In the genomic region with DNA sequence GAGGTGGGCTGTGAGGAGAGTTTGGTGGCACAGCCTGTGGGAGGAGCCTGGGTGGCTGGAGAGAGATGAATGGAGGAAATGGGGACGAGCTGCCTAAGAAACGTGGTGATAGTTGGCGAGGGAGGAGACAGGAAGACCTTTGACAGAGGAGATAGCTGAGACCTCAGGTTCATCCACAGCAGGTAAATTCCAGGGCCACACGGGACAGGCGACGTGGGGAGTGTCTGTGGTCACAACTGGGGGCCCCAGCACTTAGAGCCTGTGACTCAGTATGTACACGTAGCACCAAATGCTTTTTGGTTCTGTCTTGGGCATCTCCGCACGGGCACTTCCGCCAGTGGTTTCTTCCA, we compare ENCODE assay signal across 22 cellular contexts. TPM values are rescaled to one million over a fixed set of nuclear protein-coding genes. Genes with fewer than 3 reads are reported as not detected.
DNase-seq lines count a peak whose midpoint lies in the region; ATAC-seq, FAIRE-seq and TF ChIP-seq lines count a peak whose summit lies in the region.
"Had no signal": no experiment of that assay in that cellular context is flagged by ENCODE, and none has a peak within 500 bp of the region (broad histone marks: within the 10 kb centered on the region; RNA-seq: fewer than 3 reads in every experiment).

No MANE protein-coding gene starts in this region.

- H2AFZ ChIP-seq in K562 (ENCODE audit: low read depth, low read length) (no peak overlapping the region), Karpas-422 (ENCODE audit: low read length) (no peak overlapping the region)
- H2AFZ ChIP-seq: PC-9 had no signal

- TF ChIP-seq CTCF in K562 (IDR thresholded peaks at IDR 0.05 in 2 of 3, conservative IDR thresholded peaks at IDR 0.05 in 1 of 3; ENCODE audit: insufficient read depth in 2 of 3, low read depth in 1 of 3, low read length in 3 of 3) = no peak

- H3K4me2 ChIP-seq in K562 (ENCODE audit: insufficient read depth, low read length) = peak overlapping the region; percentile 27; the same call in 1 of the 2 replicates
- H3K4me2 ChIP-seq in Karpas-422 (ENCODE audit: low read depth, low read length, poor library complexity, severe bottlenecking) = no peak overlapping the region
- H3K4me2 ChIP-seq: PC-9 had no signal

- H3K4me3 Mint-ChIP-seq in activated CD4-positive, alpha-beta memory T cell treated with anti-CD3 and anti-CD28 coated beads for 36 hours = no peak overlapping the region
- H3K4me3 Mint-ChIP-seq in activated CD4-positive, alpha-beta memory T cell treated with anti-CD3 and anti-CD28 coated beads, Interleukin-2, amount 10 ng/mL, durations not matched to agents 7 days and 5 days = no peak overlapping the region
- peak overlapping the region in 1 of 3 donors; percentile 28 for H3K4me3 Mint-ChIP-seq in T-cell
- H3K4me3 Mint-ChIP-seq: nephron had no signal

- no peaks in the 10 kb centered on the region for H3K9me2 ChIP-seq in Karpas-422 (replicated peaks; ENCODE audit: insufficient read depth, low read length)

- no peaks in the 10 kb centered on the region for H3K9me3 Mint-ChIP-seq in activated CD4-positive, alpha-beta memory T cell treated with anti-CD3 and anti-CD28 coated beads for 36 hours
- no peaks in the 10 kb centered on the region for H3K9me3 Mint-ChIP-seq in activated CD4-positive, alpha-beta memory T cell treated with anti-CD3 and anti-CD28 coated beads, Interleukin-2, amount 10 ng/mL, durations not matched to agents 7 days and 5 days
- H3K9me3 Mint-ChIP-seq in T-cell = no peaks in the 10 kb centered on the region
- H3K9me3 Mint-ChIP-seq: nephron had no signal

- H3K36me3 Mint-ChIP-seq in activated CD4-positive, alpha-beta memory T cell treated with anti-CD3 and anti-CD28 coated beads for 36 hours = peaks cover 3% of the 10 kb centered on the region
- peaks cover 15% of the 10 kb centered on the region for H3K36me3 Mint-ChIP-seq in activated CD4-positive, alpha-beta memory T cell treated with anti-CD3 and anti-CD28 coated beads, Interleukin-2, amount 10 ng/mL, durations not matched to agents 7 days and 5 days (ENCODE audit: low read depth)
- peaks cover 14% of the 10 kb centered on the region for H3K36me3 Mint-ChIP-seq in T-cell

- H3K36me3 ChIP-seq in K562 (ENCODE audit: control insufficient read depth, insufficient read depth, low read length) (peaks cover 39% of the 10 kb centered on the region), Karpas-422 (ENCODE audit: insufficient read depth, low read length) (no peaks in the 10 kb centered on the region)

- no TSS peak for BruUV-seq in K562 (replicated peaks; lab: Mats Ljungman, UMichigan)

- POLR2A ChIA-PET in activated CD4-positive, alpha-beta memory T cell treated with anti-CD3 and anti-CD28 coated beads for 36 hours (lab: Charles Lee) = no interaction called here
- POLR2A ChIA-PET in activated CD4-positive, alpha-beta memory T cell treated with anti-CD3 and anti-CD28 coated beads, Interleukin-2, amount 10 ng/mL, durations not matched to agents 7 days and 5 days (lab: Charles Lee) = no interaction called here
- POLR2A ChIA-PET in T-cell (lab: Charles Lee) (interaction anchor here in 1 of 2 donors (0.6 kb wide), 1 partner anchor 895 kb away, joined by 5 read pairs; no protein-coding TSS in a partner anchor), K562 (lab: Yijun Ruan, JAX) (no interaction called here)

- DNase-seq in activated CD4-positive, alpha-beta memory T cell treated with anti-CD3 and anti-CD28 coated beads for 36 hours = peak; percentile 50
- DNase-seq in activated CD4-positive, alpha-beta memory T cell treated with anti-CD3 and anti-CD28 coated beads, Interleukin-2, amount 10 ng/mL, durations not matched to agents 7 days and 5 days = no peak
- no peak for DNase-seq in T-cell
- DNase-seq in K562 (ENCODE audit: extremely low read depth in 1 of 4, low spot score in 3 of 4) = no peak
- peak; percentile 19 to 28 for DNase-seq in stimulated activated CD8-positive, alpha-beta memory T cell treated with anti-CD3 and anti-CD28 coated beads, Interleukin-15, amount 100 ng/mL, for 48 hours (ENCODE audit: low read depth in 2 of 2)
- no peak for DNase-seq in Karpas-422
- DNase-seq in kidney glomerular epithelial cell (lab: John Stamatoyannopoulos, UW) = no peak
- DNase-seq: ACHN, COR-L47, GDM1, mammary epithelial cell, NCI-H2081, NCI-H526, PC-9 had no signal

- TF ChIP-seq RAD21 in K562 (CRISPR knock-in tag; conservative IDR thresholded peaks at IDR 0.05 in 1 of 2, IDR thresholded peaks at IDR 0.05 in 1 of 2) = no peak

- ATAC-seq in T-cell (replicated peaks in 1 of 4) = peak; percentile 23 to 58 (median 47)
- no peak for ATAC-seq in K562
- ATAC-seq in HG02763 (IDR thresholded peaks at IDR 0.05; ENCODE audit: unreplicated experiment) = no peak
- ATAC-seq: SK-N-SH treated with all-trans-retinoic acid at 6 μM for 48 hours had no signal

- FAIRE-seq in K562 (lab: Jason Lieb, UNC) = no peak
- FAIRE-seq: astrocyte, colon had no signal

- no peaks in the 10 kb centered on the region for H3K9me1 ChIP-seq in K562 (ENCODE audit: control insufficient read depth, insufficient read depth, low read length)

- H3K27ac Mint-ChIP-seq in activated CD4-positive, alpha-beta memory T cell treated with anti-CD3 and anti-CD28 coated beads for 36 hours = peak overlapping the region; percentile 42
- no peak overlapping the region for H3K27ac Mint-ChIP-seq in activated CD4-positive, alpha-beta memory T cell treated with anti-CD3 and anti-CD28 coated beads, Interleukin-2, amount 10 ng/mL, durations not matched to agents 7 days and 5 days
- H3K27ac Mint-ChIP-seq in T-cell = peak overlapping the region; percentile 1 to 48

- H3K27me3 ChIP-seq in K562 (ENCODE audit: control insufficient read depth in 2 of 2, insufficient read depth in 2 of 2, low read length in 2 of 2) (no peaks in the 10 kb centered on the region), Karpas-422 (ENCODE audit: low read length) (no peaks in the 10 kb centered on the region)

- no peak for TF ChIP-seq EP300 in K562 (IDR thresholded peaks at IDR 0.05; ENCODE audit: low read length)

- H3K9ac ChIP-seq in K562 (ENCODE audit: insufficient read depth in 1 of 2, low read depth in 2 of 2, low read length in 2 of 2) (peak overlapping the region in 1 of 2 experiments; percentile 77; a peak in 1 of 4 replicates), Karpas-422 (ENCODE audit: low read length) (no peak overlapping the region)

- H3K4me1 Mint-ChIP-seq in activated CD4-positive, alpha-beta memory T cell treated with anti-CD3 and anti-CD28 coated beads for 36 hours (ENCODE audit: low read depth) = peaks cover 54% of the 10 kb centered on the region
- H3K4me1 Mint-ChIP-seq in activated CD4-positive, alpha-beta memory T cell treated with anti-CD3 and anti-CD28 coated beads, Interleukin-2, amount 10 ng/mL, durations not matched to agents 7 days and 5 days = peaks cover 44% of the 10 kb centered on the region
- H3K4me1 Mint-ChIP-seq in T-cell = peaks cover 70 to 76% (median 74%) of the 10 kb centered on the region in 3 donors

- no peaks in the 10 kb centered on the region for H3K27me3 Mint-ChIP-seq in activated CD4-positive, alpha-beta memory T cell treated with anti-CD3 and anti-CD28 coated beads for 36 hours
- H3K27me3 Mint-ChIP-seq in activated CD4-positive, alpha-beta memory T cell treated with anti-CD3 and anti-CD28 coated beads, Interleukin-2, amount 10 ng/mL, durations not matched to agents 7 days and 5 days = no peaks in the 10 kb centered on the region
- no peaks in the 10 kb centered on the region for H3K27me3 Mint-ChIP-seq in T-cell

- in situ Hi-C loops in K562 (cut with MboI) = no loop called here

- H4K20me1 ChIP-seq in K562 (replicated peaks; ENCODE audit: control insufficient read depth, insufficient read depth, low read length) = no peaks in the 10 kb centered on the region
- H4K20me1 ChIP-seq in Karpas-422 (ENCODE audit: insufficient read depth, low read depth, low read length) = peaks cover 17% of the 10 kb centered on the region; the same call in 1 of the 2 replicates

- H3K79me2 ChIP-seq in K562 (ENCODE audit: control insufficient read depth, insufficient read depth, low read length) (peaks cover 88% of the 10 kb centered on the region), Karpas-422 (ENCODE audit: low read length) (peaks cover 94% of the 10 kb centered on the region)

- H3K4me1 ChIP-seq in K562 (replicated peaks in 1 of 2; ENCODE audit: control insufficient read depth in 2 of 2, insufficient read depth in 2 of 2, low read length in 2 of 2) = peaks cover 41 to 48% of the 10 kb centered on the region in 2 experiments
- peaks cover 9% of the 10 kb centered on the region for H3K4me1 ChIP-seq in Karpas-422 (ENCODE audit: low read length)

- CTCF ChIA-PET in activated CD4-positive, alpha-beta memory T cell treated with anti-CD3 and anti-CD28 coated beads for 36 hours (lab: Charles Lee) = no interaction called here
- CTCF ChIA-PET in activated CD4-positive, alpha-beta memory T cell treated with anti-CD3 and anti-CD28 coated beads, Interleukin-2, amount 10 ng/mL, durations not matched to agents 7 days and 5 days (lab: Charles Lee) = no interaction called here
- CTCF ChIA-PET in T-cell (lab: Charles Lee) (interaction anchor here in 1 of 2 donors (0.7 kb wide), 1 partner anchor 15 kb away, joined by 3 read pairs; no protein-coding TSS in a partner anchor), K562 (lab: Yijun Ruan, JAX; ENCODE audit: low intra/inter-chr PET ratio) (no interaction called here)

- H3K27ac ChIP-seq in K562 (ENCODE audit: extremely low read depth, low read depth, low read length) (peak overlapping the region; percentile 92), Karpas-422 (ENCODE audit: low read length) (no peak overlapping the region)
- H3K27ac ChIP-seq: PC-9 had no signal

- H3K4me3 ChIP-seq in K562 (no peak overlapping the region), Karpas-422 (ENCODE audit: low read length) (no peak overlapping the region)
- H3K4me3 ChIP-seq: PC-9 had no signal

- no peak for TF ChIP-seq POLR2A in K562 (conservative IDR thresholded peaks at IDR 0.05)

- H3K9me3 ChIP-seq in K562 (replicated peaks; ENCODE audit: control insufficient read depth, insufficient read depth, low read depth, low read length) = no peaks in the 10 kb centered on the region
- H3K9me3 ChIP-seq in Karpas-422 (ENCODE audit: low read length) = no peaks in the 10 kb centered on the region

- intact Hi-C loops in activated CD4-positive, alpha-beta memory T cell treated with anti-CD3 and anti-CD28 coated beads for 36 hours (cut with micrococcal nuclease) = no loop called here
- intact Hi-C loops in K562 (cut with micrococcal nuclease) = no loop called here

- WGBS in K562 (ENCODE audit: insufficient coverage, low coverage, missing lambda C conversion rate) = 38% methylated on average over 10 of the region's 10 CpGs

RNA-seq across cellular contexts. Expression of gene MINK1, which starts 7.7 kb away (rescaled TPM):
- total RNA-seq in activated CD4-positive, alpha-beta memory T cell treated with anti-CD3 and anti-CD28 coated beads for 36 hours = 10 to 100 TPM; 67.5 to 79.3 TPM
- total RNA-seq in activated CD4-positive, alpha-beta memory T cell treated with anti-CD3 and anti-CD28 coated beads, Interleukin-2, amount 10 ng/mL, durations not matched to agents 7 days and 5 days = 100 to 1,000 TPM; 107 to 109 TPM
- total RNA-seq in T-cell (100 to 1,000 TPM; 156 to 189 (median 164) TPM), K562 (2014; rRNA removed) (14.1 and 17.2 TPM in 2 replicates), K562 (2014; rRNA removed; fragmentation: Illumina TruSeq; extraction: Trizol) (12.3 and 14.9 TPM in 2 replicates), K562 (2015; rRNA removed; fragmentation: Illumina TruSeq; extraction: Trizol) (10.9 and 11.0 TPM in 2 replicates), K562 (2021) (43.3 and 54.2 TPM in 2 replicates)
- 205 and 448 TPM in 2 replicates for total RNA-seq in K562 (2011; cell fraction: chromatin; rRNA removed; ENCODE audit: low replicate concordance)
- total RNA-seq in K562 (2011; cell fraction: nucleolus; rRNA removed) = 160 and 197 TPM in 2 replicates
- total RNA-seq in K562 (2011; cell fraction: nucleoplasm; rRNA removed) = 160 and 166 TPM in 2 replicates
- polyA plus RNA-seq in K562 (2011; rRNA removed) (18.8 and 33.6 TPM in 2 replicates), K562 (2014; fragmentation: Illumina TruSeq; extraction: Trizol) (26.9 and 29.4 TPM in 2 replicates), K562 (2014; fragmentation: Nextera tagmentation; extraction: Ambion mirVana) (under 1 TPM; 0.11 to 0.28 TPM), K562 (2014; rRNA removed) (28.2 and 45.4 TPM in 2 replicates)
- polyA plus RNA-seq in K562 (2011; cell fraction: cytosol; rRNA removed) = 8.5 and 12.5 TPM in 2 replicates
- 151 and 169 TPM in 2 replicates for polyA plus RNA-seq in K562 (2011; cell fraction: nucleus; rRNA removed)
- polyA plus RNA-seq in K562 (2012) = 31.6 and 41.0 TPM in 2 replicates
- polyA minus RNA-seq in K562 (2011; rRNA and poly(A)+ RNA removed) = 28.0 and 28.6 TPM in 2 replicates
- polyA minus RNA-seq in K562 (2011; cell fraction: cytosol; rRNA and poly(A)+ RNA removed) = 15.7 and 18.2 TPM in 2 replicates
- polyA minus RNA-seq in K562 (2011; cell fraction: nucleus; rRNA and poly(A)+ RNA removed) = 25.7 and 30.1 TPM in 2 replicates
- 28.7 and 56.6 TPM in 2 replicates for total RNA-seq in Karpas-422 (2014; rRNA removed; shearing (Covaris generic); ENCODE audit: low replicate concordance)

RNA-seq across cellular contexts. Expression of gene PLD2, which starts 33.9 kb away (rescaled TPM):
- 10 to 100 TPM; 15.8 to 19.3 TPM for total RNA-seq in activated CD4-positive, alpha-beta memory T cell treated with anti-CD3 and anti-CD28 coated beads for 36 hours
- 10 to 100 TPM; 17.4 to 20.7 TPM for total RNA-seq in activated CD4-positive, alpha-beta memory T cell treated with anti-CD3 and anti-CD28 coated beads, Interleukin-2, amount 10 ng/mL, durations not matched to agents 7 days and 5 days
- total RNA-seq in T-cell (10 to 100 TPM; 24.2 to 41.7 (median 31.4) TPM), K562 (2014; rRNA removed) (4.2 and 6.9 TPM in 2 replicates), K562 (2014; rRNA removed; fragmentation: Illumina TruSeq; extraction: Trizol) (2.0 and 2.7 TPM in 2 replicates), K562 (2015; rRNA removed; fragmentation: Illumina TruSeq; extraction: Trizol) (2.9 and 3.4 TPM in 2 replicates), K562 (2021) (6.7 and 7.5 TPM in 2 replicates)
- 21.7 and 42.4 TPM in 2 replicates for total RNA-seq in K562 (2011; cell fraction: chromatin; rRNA removed; ENCODE audit: low replicate concordance)
- 23.4 and 23.7 TPM in 2 replicates for total RNA-seq in K562 (2011; cell fraction: nucleolus; rRNA removed)
- 14.7 and 16.0 TPM in 2 replicates for total RNA-seq in K562 (2011; cell fraction: nucleoplasm; rRNA removed)
- polyA plus RNA-seq in K562 (2011; rRNA removed) (3.2 and 4.9 TPM in 2 replicates), K562 (2014; fragmentation: Illumina TruSeq; extraction: Trizol) (3.3 and 4.8 TPM in 2 replicates), K562 (2014; fragmentation: Nextera tagmentation; extraction: Ambion mirVana) (under 1 TPM; 0.20 to 0.27 TPM), K562 (2014; rRNA removed) (3.7 and 5.2 TPM in 2 replicates)
- polyA plus RNA-seq in K562 (2011; cell fraction: cytosol; rRNA removed) = 2.3 and 3.6 TPM in 2 replicates
- 17.5 and 24.8 TPM in 2 replicates for polyA plus RNA-seq in K562 (2011; cell fraction: nucleus; rRNA removed)
- polyA plus RNA-seq in K562 (2012) = 4.0 and 6.4 TPM in 2 replicates
- 2.9 and 3.3 TPM in 2 replicates for polyA minus RNA-seq in K562 (2011; rRNA and poly(A)+ RNA removed)
- 1.6 and 2.5 TPM in 2 replicates for polyA minus RNA-seq in K562 (2011; cell fraction: cytosol; rRNA and poly(A)+ RNA removed)
- 3.0 and 4.4 TPM in 2 replicates for polyA minus RNA-seq in K562 (2011; cell fraction: nucleus; rRNA and poly(A)+ RNA removed)
- 13.1 and 23.3 TPM in 2 replicates for total RNA-seq in Karpas-422 (2014; rRNA removed; shearing (Covaris generic); ENCODE audit: low replicate concordance)

RNA-seq across cellular contexts. Expression of gene PSMB6, which starts 44.9 kb away (rescaled TPM):
- 100 to 1,000 TPM; 165 to 177 TPM for total RNA-seq in activated CD4-positive, alpha-beta memory T cell treated with anti-CD3 and anti-CD28 coated beads for 36 hours
- 100 to 1,000 TPM; 118 to 121 TPM for total RNA-seq in activated CD4-positive, alpha-beta memory T cell treated with anti-CD3 and anti-CD28 coated beads, Interleukin-2, amount 10 ng/mL, durations not matched to agents 7 days and 5 days
- total RNA-seq in T-cell (10 to 100 TPM; 45.7 to 63.5 (median 57.0) TPM), K562 (2014; rRNA removed) (209 and 307 TPM in 2 replicates), K562 (2014; rRNA removed; fragmentation: Illumina TruSeq; extraction: Trizol) (132 and 163 TPM in 2 replicates), K562 (2015; rRNA removed; fragmentation: Illumina TruSeq; extraction: Trizol) (196 and 197 TPM in 2 replicates), K562 (2021) (153 and 159 TPM in 2 replicates)
- total RNA-seq in K562 (2011; cell fraction: chromatin; rRNA removed; ENCODE audit: low replicate concordance) = 19.0 and 41.6 TPM in 2 replicates
- 45.5 and 47.4 TPM in 2 replicates for total RNA-seq in K562 (2011; cell fraction: nucleolus; rRNA removed)
- 33.1 and 37.2 TPM in 2 replicates for total RNA-seq in K562 (2011; cell fraction: nucleoplasm; rRNA removed)
- polyA plus RNA-seq in K562 (2011; rRNA removed) (185 TPM in 2 replicates), K562 (2014; fragmentation: Illumina TruSeq; extraction: Trizol) (245 and 270 TPM in 2 replicates), K562 (2014; fragmentation: Nextera tagmentation; extraction: Ambion mirVana) (100 to 1,000 TPM; 345 to 553 TPM), K562 (2014; rRNA removed) (184 and 265 TPM in 2 replicates)
- 318 and 400 TPM in 2 replicates for polyA plus RNA-seq in K562 (2011; cell fraction: cytosol; rRNA removed)
- 79.5 and 80.2 TPM in 2 replicates for polyA plus RNA-seq in K562 (2011; cell fraction: nucleus; rRNA removed)
- polyA plus RNA-seq in K562 (2012) = 133 and 216 TPM in 2 replicates
- 126 and 163 TPM in 2 replicates for polyA minus RNA-seq in K562 (2011; rRNA and poly(A)+ RNA removed)
- 54.0 and 69.1 TPM in 2 replicates for polyA minus RNA-seq in K562 (2011; cell fraction: cytosol; rRNA and poly(A)+ RNA removed)
- polyA minus RNA-seq in K562 (2011; cell fraction: nucleus; rRNA and poly(A)+ RNA removed) = 11.4 and 18.9 TPM in 2 replicates
- 118 and 168 TPM in 2 replicates for total RNA-seq in Karpas-422 (2014; rRNA removed; shearing (Covaris generic); ENCODE audit: low replicate concordance)

RNA-seq across cellular contexts. Expression of gene GLTPD2, which starts 52.1 kb away (rescaled TPM):
- total RNA-seq in activated CD4-positive, alpha-beta memory T cell treated with anti-CD3 and anti-CD28 coated beads for 36 hours = not detected
- not detected for total RNA-seq in activated CD4-positive, alpha-beta memory T cell treated with anti-CD3 and anti-CD28 coated beads, Interleukin-2, amount 10 ng/mL, durations not matched to agents 7 days and 5 days
- total RNA-seq in T-cell = not detected
- not detected in 2 replicates for total RNA-seq in K562 (2011; cell fraction: chromatin; rRNA removed; ENCODE audit: low replicate concordance)
- not detected in 2 replicates for total RNA-seq in K562 (2011; cell fraction: nucleolus; rRNA removed)
- not detected in 2 replicates for total RNA-seq in K562 (2011; cell fraction: nucleoplasm; rRNA removed)
- not detected in 2 replicates for total RNA-seq in K562 (2014; rRNA removed)
- not detected in 2 replicates for total RNA-seq in K562 (2014; rRNA removed; fragmentation: Illumina TruSeq; extraction: Trizol)
- not detected in 2 replicates for total RNA-seq in K562 (2015; rRNA removed; fragmentation: Illumina TruSeq; extraction: Trizol)
- not detected in 2 replicates for total RNA-seq in K562 (2021)
- polyA plus RNA-seq in K562 (2011; rRNA removed) = not detected in 2 replicates
- not detected in 2 replicates for polyA plus RNA-seq in K562 (2011; cell fraction: cytosol; rRNA removed)
- polyA plus RNA-seq in K562 (2011; cell fraction: nucleus; rRNA removed) = not detected in 2 replicates
- 0.12 and 0.22 TPM in 2 replicates for polyA plus RNA-seq in K562 (2012)
- not detected in 2 replicates for polyA plus RNA-seq in K562 (2014; fragmentation: Illumina TruSeq; extraction: Trizol)
- polyA plus RNA-seq in K562 (2014; fragmentation: Nextera tagmentation; extraction: Ambion mirVana) = not detected
- polyA plus RNA-seq in K562 (2014; rRNA removed) = not detected in 2 replicates
- not detected in 2 replicates for polyA minus RNA-seq in K562 (2011; rRNA and poly(A)+ RNA removed)
- polyA minus RNA-seq in K562 (2011; cell fraction: cytosol; rRNA and poly(A)+ RNA removed) = not detected in 2 replicates
- not detected in 2 replicates for polyA minus RNA-seq in K562 (2011; cell fraction: nucleus; rRNA and poly(A)+ RNA removed)
- total RNA-seq in Karpas-422 (2014; rRNA removed; shearing (Covaris generic); ENCODE audit: low replicate concordance) = not detected in 2 replicates
- total RNA-seq: astrocyte, epithelial cell of proximal tubule, H4, mammary epithelial cell, PC-9, ureter had no signal
- polyA plus RNA-seq: mammary epithelial cell had no signal

Comparison
In these comparisons a context has a peak if more than half of its experiments do, and no peak if none do; other contexts are left out.
1. DNase-seq: peak in activated CD4-positive, alpha-beta memory T cell treated with anti-CD3 and anti-CD28 coated beads for 36 hours (single experiment) and stimulated activated CD8-positive, alpha-beta memory T cell treated with anti-CD3 and anti-CD28 coated beads, Interleukin-15, amount 100 ng/mL, for 48 hours (2 of 2); none in activated CD4-positive, alpha-beta memory T cell treated with anti-CD3 and anti-CD28 coated beads, Interleukin-2, amount 10 ng/mL, durations not matched to agents 7 days and 5 days (single experiment), T-cell (0 of 34), K562 (0 of 4), Karpas-422 (single experiment) and kidney glomerular epithelial cell (single experiment).
2. ATAC-seq: peak in T-cell (4 of 4); none in K562 (single experiment) and HG02763 (single experiment).